Comparison of ENCODE assay signal across 8 cellular contexts in the genomic region with DNA sequence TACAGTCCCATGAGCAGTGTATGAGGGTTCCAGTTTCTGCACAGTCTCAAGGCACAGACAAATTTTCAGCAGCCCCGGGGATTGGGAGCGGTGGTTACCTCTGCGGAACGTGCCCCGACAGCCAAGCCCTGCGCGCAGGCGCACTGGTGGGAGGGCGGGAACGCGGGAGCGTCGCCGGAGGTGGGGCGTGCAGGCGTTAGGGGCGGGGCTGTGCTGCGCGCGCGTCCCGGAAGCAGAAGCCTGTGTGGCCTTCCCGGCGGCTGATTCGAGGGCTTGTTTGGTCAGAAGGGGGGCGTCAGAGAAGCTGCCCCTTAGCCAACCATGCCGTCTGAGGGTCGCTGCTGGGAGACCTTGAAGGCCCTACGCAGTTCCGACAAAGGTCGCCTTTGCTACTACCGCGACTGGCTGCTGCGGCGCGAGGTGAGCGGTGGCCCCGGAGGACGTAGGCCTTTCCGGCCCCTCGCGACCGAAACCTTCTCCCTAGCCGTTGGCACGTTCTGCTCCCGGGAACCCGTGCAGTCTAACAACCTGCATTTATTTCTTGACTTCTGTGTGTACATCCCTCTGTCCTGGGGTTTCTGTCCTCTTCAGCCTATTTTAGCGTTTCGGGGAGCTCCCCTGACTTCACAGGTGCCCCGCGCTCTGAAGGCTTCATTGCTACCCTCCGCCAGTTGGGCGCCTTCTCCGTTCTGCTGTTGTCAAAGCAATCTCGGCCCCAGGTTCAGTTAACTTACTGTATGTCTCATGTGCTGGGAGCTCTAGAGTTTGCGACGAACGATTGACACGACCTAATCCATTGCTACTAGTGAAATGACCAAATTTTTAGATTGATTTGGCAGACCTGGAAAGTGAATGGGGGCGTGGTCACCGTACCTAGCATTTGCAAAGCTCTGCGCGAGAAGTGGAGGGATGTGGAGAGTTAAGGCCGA. TPM values are rescaled to one million over a fixed set of nuclear protein-coding genes. Genes with fewer than 3 reads are reported as not detected.
A peak's percentile ranks its signal among the peaks of the same experiment; 100 is the strongest.
DNase-seq lines count a peak whose midpoint lies in the region; ATAC-seq, FAIRE-seq and TF ChIP-seq lines count a peak whose summit lies in the region.

A gene with protein sequence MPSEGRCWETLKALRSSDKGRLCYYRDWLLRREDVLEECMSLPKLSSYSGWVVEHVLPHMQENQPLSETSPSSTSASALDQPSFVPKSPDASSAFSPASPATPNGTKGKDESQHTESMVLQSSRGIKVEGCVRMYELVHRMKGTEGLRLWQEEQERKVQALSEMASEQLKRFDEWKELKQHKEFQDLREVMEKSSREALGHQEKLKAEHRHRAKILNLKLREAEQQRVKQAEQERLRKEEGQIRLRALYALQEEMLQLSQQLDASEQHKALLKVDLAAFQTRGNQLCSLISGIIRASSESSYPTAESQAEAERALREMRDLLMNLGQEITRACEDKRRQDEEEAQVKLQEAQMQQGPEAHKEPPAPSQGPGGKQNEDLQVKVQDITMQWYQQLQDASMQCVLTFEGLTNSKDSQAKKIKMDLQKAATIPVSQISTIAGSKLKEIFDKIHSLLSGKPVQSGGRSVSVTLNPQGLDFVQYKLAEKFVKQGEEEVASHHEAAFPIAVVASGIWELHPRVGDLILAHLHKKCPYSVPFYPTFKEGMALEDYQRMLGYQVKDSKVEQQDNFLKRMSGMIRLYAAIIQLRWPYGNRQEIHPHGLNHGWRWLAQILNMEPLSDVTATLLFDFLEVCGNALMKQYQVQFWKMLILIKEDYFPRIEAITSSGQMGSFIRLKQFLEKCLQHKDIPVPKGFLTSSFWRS (plus strand): TSS at position 235 of the 929 bp plus-strand sequence. CDS start 87 bp downstream, at position 322.

- H3K9me3 Mint-ChIP-seq in endothelial cell (ENCODE audit: unreplicated experiment): no peaks in the 10 kb centered on the region
- H3K9me3 Mint-ChIP-seq in mesothelial cell of epicardium: no peaks in the 10 kb centered on the region

- H3K4me1 ChIP-seq in OCI-LY1 (ENCODE audit: insufficient read depth, low read length, severe bottlenecking): peaks cover 14% of the 10 kb centered on the region

- H3K79me2 ChIP-seq in OCI-LY1 (ENCODE audit: insufficient read depth, low read length): peaks cover 16% of the 10 kb centered on the region

- H3F3A ChIP-seq in OCI-LY1 (ENCODE audit: insufficient read depth, low read length): no peaks in the 10 kb centered on the region; the same call in 1 of the 2 replicates

- ATAC-seq in GM21515 (IDR thresholded peaks at IDR 0.05; ENCODE audit: unreplicated experiment): peak; percentile 79

- no peaks in the 10 kb centered on the region for H3K9me2 ChIP-seq in OCI-LY1 (ENCODE audit: low read depth, low read length)

- peaks cover 26% of the 10 kb centered on the region for H3K36me3 Mint-ChIP-seq in endothelial cell (ENCODE audit: low read depth, unreplicated experiment)
- peaks cover 12% of the 10 kb centered on the region for H3K36me3 Mint-ChIP-seq in mesothelial cell of epicardium

- no peaks in the 10 kb centered on the region for H3K9me3 ChIP-seq in OCI-LY1 (ENCODE audit: low read length)

- H3K4me2 ChIP-seq in OCI-LY1 (ENCODE audit: low read length): peak within 1 kb of the TSS; percentile 79

- H3K27ac ChIP-seq in OCI-LY1 (ENCODE audit: low read depth, low read length, poor library complexity, severe bottlenecking): peak within 1 kb of the TSS; percentile 16

- no peak for TF ChIP-seq CTCF in D721Med (IDR thresholded peaks at IDR 0.05; ENCODE audit: insufficient read depth, missing control alignments)
- no peak for TF ChIP-seq CTCF in OCI-LY1 (IDR thresholded peaks at IDR 0.05; ENCODE audit: low read length)
- no peak for TF ChIP-seq CTCF in endothelial cell (IDR thresholded peaks at IDR 0.05; ENCODE audit: unreplicated experiment)
- no peak for TF ChIP-seq CTCF in mesothelial cell of epicardium (IDR thresholded peaks at IDR 0.05; ENCODE audit: unreplicated experiment)

- no peaks in the 10 kb centered on the region for H3K27me3 Mint-ChIP-seq in endothelial cell (ENCODE audit: unreplicated experiment)
- no peaks in the 10 kb centered on the region for H3K27me3 Mint-ChIP-seq in mesothelial cell of epicardium (ENCODE audit: low read depth)

- peak within 1 kb of the TSS; percentile 91 for H3K4me3 ChIP-seq in OCI-LY1 (ENCODE audit: low read depth, low read length, poor library complexity, severe bottlenecking)

- no peak for FAIRE-seq in D721Med (lab: Jason Lieb, UNC)

- peaks cover 19% of the 10 kb centered on the region for H3K4me1 Mint-ChIP-seq in endothelial cell (ENCODE audit: unreplicated experiment)
- H3K4me1 Mint-ChIP-seq in mesothelial cell of epicardium: peaks cover 14% of the 10 kb centered on the region

- H4K20me1 ChIP-seq in OCI-LY1 (ENCODE audit: insufficient read depth, low read length): no peaks in the 10 kb centered on the region

- DNase-seq in D721Med (ENCODE audit: insufficient read length, low spot score) (peak; percentile 97), HuH-7 (ENCODE audit: low spot score) (peak; percentile 97), endothelial cell (ENCODE audit: low spot score) (peak; percentile 97), mesothelial cell of epicardium (ENCODE audit: low spot score in 2 of 2, unreplicated experiment in 2 of 2) (peak; percentile 97 to 98)
- DNase-seq in activated CD8-positive, alpha-beta memory T cell treated with anti-CD3 and anti-CD28 coated beads, Interleukin-2, amount 50 U/mL, for 4 hours: peak; percentile 97
- DNase-seq in stimulated activated CD8-positive, alpha-beta memory T cell treated with anti-CD3 and anti-CD28 coated beads, Interleukin-15, amount 100 ng/mL, for 48 hours (ENCODE audit: low read depth in 2 of 2): peak; percentile 93 to 95

- peak within 1 kb of the TSS; percentile 82 for H3K9ac ChIP-seq in OCI-LY1 (ENCODE audit: low read length)

- H3K27me3 ChIP-seq in OCI-LY1 (ENCODE audit: insufficient read depth, low read length): no peaks in the 10 kb centered on the region

- H3K4me3 Mint-ChIP-seq in endothelial cell (ENCODE audit: unreplicated experiment) (peak within 1 kb of the TSS; percentile 98), mesothelial cell of epicardium (peak within 1 kb of the TSS; percentile 100)

- peaks cover 37% of the 10 kb centered on the region for H3K36me3 ChIP-seq in OCI-LY1 (ENCODE audit: insufficient read depth, low read length)

- H2AFZ ChIP-seq in OCI-LY1 (ENCODE audit: low read length): no peak within 1 kb of the TSS

- H3K27ac Mint-ChIP-seq in endothelial cell (ENCODE audit: unreplicated experiment) (peak within 1 kb of the TSS; percentile 93), mesothelial cell of epicardium (peak within 1 kb of the TSS; percentile 100)

RNA-seq across cellular contexts. Expression of the gene that starts here (rescaled TPM):
- total RNA-seq in endothelial cell (ENCODE audit: unreplicated experiment) (17.5 TPM), mesothelial cell of epicardium (15.6 to 16.8 TPM (median 16.7 TPM) in 3 replicates)

Comparison
In these comparisons a context has a peak if more than half of its experiments do, and no peak if none do; other contexts are left out.
1. Peak in every context shown above with its lines: DNase-seq, ATAC-seq, H3K4me3 ChIP-seq and H3K27ac ChIP-seq.